In genomic region chr21:42311816-42312625, GRCh38 we compare ENCODE assay signal across 24 cellular contexts. TPM values are rescaled to one million over a fixed set of nuclear protein-coding genes. Genes with fewer than 3 reads are reported as not detected.
DNase-seq lines count a peak whose midpoint lies in the region; ATAC-seq and TF ChIP-seq lines count a peak whose summit lies in the region.
"Had no signal": no experiment of that assay in that cellular context is flagged by ENCODE, and none has a peak within 500 bp of the region (broad histone marks: within the 10 kb centered on the region; RNA-seq: fewer than 3 reads in every experiment).

No MANE protein-coding gene starts in this region.

- H3K4me3 Mint-ChIP-seq in natural killer cell treated with Interleukin-12 subunit alpha and Interleukin-12 subunit beta and Interleukin-15 and Interleukin-18, amount 100 ng/mL, for 72 hours, result no peak overlapping the region
- no peak overlapping the region for H3K4me3 Mint-ChIP-seq in natural killer cell
- H3K4me3 Mint-ChIP-seq: activated CD4-positive, alpha-beta memory T cell treated with anti-CD3 and anti-CD28 coated beads, Interleukin-2, amount 10 ng/mL, durations not matched to agents 7 days and 5 days; activated naive CD8-positive, alpha-beta T cell; activated T-helper 1 cell treated with anti-CD3 and anti-CD28 coated beads, Interleukin-12 subunit alpha, Interleukin-12 subunit beta, Interleukin-2, Interleukin-4 antibody, amounts not matched to agents 30 ng/mL and 10 ng/mL and 1 ng/mL, durations not matched to agents 14 hours and 24 hours and 36 hours; effector memory CD8-positive, alpha-beta T cell; nephron progenitor cell had no signal

- intact Hi-C loops in natural killer cell (cut with micrococcal nuclease), result no loop called here

- H3K9me3 Mint-ChIP-seq in natural killer cell treated with Interleukin-12 subunit alpha and Interleukin-12 subunit beta and Interleukin-15 and Interleukin-18, amount 100 ng/mL, for 72 hours, result no peaks in the 10 kb centered on the region
- H3K9me3 Mint-ChIP-seq in natural killer cell, result no peaks in the 10 kb centered on the region
- H3K9me3 Mint-ChIP-seq: activated CD4-positive, alpha-beta memory T cell treated with anti-CD3 and anti-CD28 coated beads, Interleukin-2, amount 10 ng/mL, durations not matched to agents 7 days and 5 days; activated T-helper 1 cell treated with anti-CD3 and anti-CD28 coated beads, Interleukin-12 subunit alpha, Interleukin-12 subunit beta, Interleukin-2, Interleukin-4 antibody, amounts not matched to agents 30 ng/mL and 10 ng/mL and 1 ng/mL, durations not matched to agents 14 hours and 24 hours and 36 hours; effector memory CD8-positive, alpha-beta T cell; nephron progenitor cell had no signal

- TF ChIP-seq CTCF in natural killer cell (IDR thresholded peaks at IDR 0.05), result no peak
- no peak for TF ChIP-seq CTCF in RWPE1 (conservative IDR thresholded peaks at IDR 0.05; ENCODE audit: low read depth)

- no peak for ATAC-seq in natural killer cell treated with Interleukin-12 subunit alpha and Interleukin-12 subunit beta and Interleukin-15 and Interleukin-18, amount 100 ng/mL, for 72 hours
- no peak for ATAC-seq in natural killer cell
- ATAC-seq: effector memory CD8-positive, alpha-beta T cell; gastroesophageal sphincter; Panc1 had no signal

- CTCF ChIA-PET in RWPE1 (lab: Yijun Ruan, JAX), result interaction anchor here (0.7 kb wide), 1 partner anchor 59 kb away, joined by 3 read pairs; no protein-coding TSS in a partner anchor

- H3K27me3 Mint-ChIP-seq in natural killer cell treated with Interleukin-12 subunit alpha and Interleukin-12 subunit beta and Interleukin-15 and Interleukin-18, amount 100 ng/mL, for 72 hours, result peaks cover 4 to 8% of the 10 kb centered on the region in 2 donors
- peaks cover 5 to 8% of the 10 kb centered on the region in 2 donors for H3K27me3 Mint-ChIP-seq in natural killer cell (ENCODE audit: low read depth in 2 of 2)
- H3K27me3 Mint-ChIP-seq: activated naive CD8-positive, alpha-beta T cell had no signal

- H3K27ac ChIP-seq in RWPE1, result no peak overlapping the region
- H3K27ac ChIP-seq: esophagus muscularis mucosa, gastroesophageal sphincter, prostate gland, SK-N-MC, tibial nerve, WERI-Rb-1 had no signal

- no peak overlapping the region for H3K27ac Mint-ChIP-seq in natural killer cell treated with Interleukin-12 subunit alpha and Interleukin-12 subunit beta and Interleukin-15 and Interleukin-18, amount 100 ng/mL, for 72 hours
- H3K27ac Mint-ChIP-seq in natural killer cell, result no peak overlapping the region
- H3K27ac Mint-ChIP-seq: activated CD4-positive, alpha-beta memory T cell treated with anti-CD3 and anti-CD28 coated beads, Interleukin-2, amount 10 ng/mL, durations not matched to agents 7 days and 5 days; activated naive CD8-positive, alpha-beta T cell; activated T-helper 1 cell treated with anti-CD3 and anti-CD28 coated beads, Interleukin-12 subunit alpha, Interleukin-12 subunit beta, Interleukin-2, Interleukin-4 antibody, amounts not matched to agents 30 ng/mL and 10 ng/mL and 1 ng/mL, durations not matched to agents 14 hours and 24 hours and 36 hours; effector memory CD8-positive, alpha-beta T cell; nephron progenitor cell had no signal

- H3K36me3 Mint-ChIP-seq in natural killer cell treated with Interleukin-12 subunit alpha and Interleukin-12 subunit beta and Interleukin-15 and Interleukin-18, amount 100 ng/mL, for 72 hours, result no peaks in the 10 kb centered on the region
- H3K36me3 Mint-ChIP-seq in natural killer cell, result no peaks in the 10 kb centered on the region
- H3K36me3 Mint-ChIP-seq: activated naive CD8-positive, alpha-beta T cell had no signal

- DNase-seq in natural killer cell treated with Interleukin-12 subunit alpha and Interleukin-12 subunit beta and Interleukin-15 and Interleukin-18, amount 100 ng/mL, for 72 hours (ENCODE audit: low spot score), result peak; percentile 40
- DNase-seq in natural killer cell, result no peak
- DNase-seq in activated CD8-positive, alpha-beta memory T cell treated with anti-CD3 and anti-CD28 coated beads, Interleukin-2, amount 50 U/mL, for 48 hours, result peak; percentile 46
- DNase-seq in mesenteric fat pad (ENCODE audit: low spot score), result peak; percentile 76
- no peak for DNase-seq in RWPE1 (ENCODE audit: low spot score)
- DNase-seq in activated CD4-positive, alpha-beta T cell treated with anti-CD3 and anti-CD28 coated beads, Interleukin-2, amount 50 U/mL, for 4 hours, result no peak
- DNase-seq in activated T-cell treated with anti-CD3 and anti-CD28 coated beads for 4 hours, result no peak
- DNase-seq: activated CD4-positive, alpha-beta memory T cell treated with anti-CD3 and anti-CD28 coated beads, Interleukin-2, amount 10 ng/mL, durations not matched to agents 7 days and 5 days; effector memory CD8-positive, alpha-beta T cell; mesendoderm; nephron progenitor cell; stimulated activated naive CD4-positive, alpha-beta T cell treated with Interleukin-2 at 50 U/mL for 16 hours; T-helper 2 cell; WERI-Rb-1 had no signal

- POLR2A ChIA-PET in RWPE1 (lab: Yijun Ruan, JAX; ENCODE audit: low non-redundant PET), result no interaction called here

- H3K4me1 Mint-ChIP-seq in natural killer cell treated with Interleukin-12 subunit alpha and Interleukin-12 subunit beta and Interleukin-15 and Interleukin-18, amount 100 ng/mL, for 72 hours (ENCODE audit: low read depth in 2 of 2), result no peaks in the 10 kb centered on the region
- H3K4me1 Mint-ChIP-seq in natural killer cell, result no peaks in the 10 kb centered on the region

RNA-seq across cellular contexts. Expression of gene TFF3, which starts 3.2 kb away (rescaled TPM):
- not detected for total RNA-seq in natural killer cell treated with Interleukin-12 subunit alpha and Interleukin-12 subunit beta and Interleukin-15 and Interleukin-18, amount 100 ng/mL, for 72 hours
- total RNA-seq in natural killer cell, result not detected
- 5.5 TPM for total RNA-seq in mesenteric fat pad
- total RNA-seq: activated CD4-positive, alpha-beta memory T cell treated with anti-CD3 and anti-CD28 coated beads, Interleukin-2, amount 10 ng/mL, durations not matched to agents 7 days and 5 days; activated T-helper 1 cell treated with anti-CD3 and anti-CD28 coated beads, Interleukin-12 subunit alpha, Interleukin-12 subunit beta, Interleukin-2, Interleukin-4 antibody, amounts not matched to agents 30 ng/mL and 10 ng/mL and 1 ng/mL, durations not matched to agents 14 hours and 24 hours and 36 hours had no signal

RNA-seq across cellular contexts. Expression of gene TFF2, which starts 38.8 kb away (rescaled TPM):
- not detected for total RNA-seq in natural killer cell treated with Interleukin-12 subunit alpha and Interleukin-12 subunit beta and Interleukin-15 and Interleukin-18, amount 100 ng/mL, for 72 hours
- total RNA-seq in natural killer cell, result not detected
- not detected for total RNA-seq in mesenteric fat pad
- total RNA-seq: activated CD4-positive, alpha-beta memory T cell treated with anti-CD3 and anti-CD28 coated beads, Interleukin-2, amount 10 ng/mL, durations not matched to agents 7 days and 5 days; activated T-helper 1 cell treated with anti-CD3 and anti-CD28 coated beads, Interleukin-12 subunit alpha, Interleukin-12 subunit beta, Interleukin-2, Interleukin-4 antibody, amounts not matched to agents 30 ng/mL and 10 ng/mL and 1 ng/mL, durations not matched to agents 14 hours and 24 hours and 36 hours; chondrocyte; esophagus muscularis mucosa; gastroesophageal sphincter; prostate gland; skeletal muscle tissue; tibial nerve had no signal

RNA-seq across cellular contexts. Expression of gene TFF1, which starts 54.3 kb away (rescaled TPM):
- not detected for total RNA-seq in natural killer cell treated with Interleukin-12 subunit alpha and Interleukin-12 subunit beta and Interleukin-15 and Interleukin-18, amount 100 ng/mL, for 72 hours
- total RNA-seq in natural killer cell (not detected), mesenteric fat pad (not detected)
- total RNA-seq: activated CD4-positive, alpha-beta memory T cell treated with anti-CD3 and anti-CD28 coated beads, Interleukin-2, amount 10 ng/mL, durations not matched to agents 7 days and 5 days; activated T-helper 1 cell treated with anti-CD3 and anti-CD28 coated beads, Interleukin-12 subunit alpha, Interleukin-12 subunit beta, Interleukin-2, Interleukin-4 antibody, amounts not matched to agents 30 ng/mL and 10 ng/mL and 1 ng/mL, durations not matched to agents 14 hours and 24 hours and 36 hours; chondrocyte; esophagus muscularis mucosa; gastroesophageal sphincter; skeletal muscle tissue; tibial nerve had no signal

Comparison
In these comparisons a context has a peak if more than half of its experiments do, and no peak if none do; other contexts are left out.
1. DNase-seq: peak in natural killer cell treated with Interleukin-12 subunit alpha and Interleukin-12 subunit beta and Interleukin-15 and Interleukin-18, amount 100 ng/mL, for 72 hours (single experiment), activated CD8-positive, alpha-beta memory T cell treated with anti-CD3 and anti-CD28 coated beads, Interleukin-2, amount 50 U/mL, for 48 hours (single experiment) and mesenteric fat pad (single experiment); none in natural killer cell (single experiment), RWPE1 (single experiment), activated CD4-positive, alpha-beta T cell treated with anti-CD3 and anti-CD28 coated beads, Interleukin-2, amount 50 U/mL, for 4 hours (0 of 2) and activated T-cell treated with anti-CD3 and anti-CD28 coated beads for 4 hours (single experiment).